Comparison of ENCODE assay signal across 1 cellular context in genomic region chr17:57459286-57459915, GRCh38.
A peak's percentile ranks its signal among the peaks of the same experiment; 100 is the strongest.
TF ChIP-seq lines count a peak whose summit lies in the region.

No MANE protein-coding gene starts in this region.

TF ChIP-seq in K562, 482 proteins besides CTCF, POLR2A, EP300 and RAD21 (continued from another document and continues in another):
- TF ChIP-seq ZNF280B (CRISPR knock-in tag; IDR thresholded peaks at IDR 0.05) (no peak), U2AF1 (optimal IDR thresholded peaks at IDR 0.05; ENCODE audit: low read depth, low read length) (no peak), PHF8 (IDR thresholded peaks at IDR 0.05; ENCODE audit: borderline replicate concordance, low read length) (no peak), FOXP4 (CRISPR knock-in tag; IDR thresholded peaks at IDR 0.05; ENCODE audit: borderline replicate concordance) (no peak), ATF7 (IDR thresholded peaks at IDR 0.05) (peak; percentile 88), ZNF431 (CRISPR knock-in tag; IDR thresholded peaks at IDR 0.05) (peak; percentile 47; the same call in 1 of the 2 replicates), BCLAF1 (IDR thresholded peaks at IDR 0.05; ENCODE audit: borderline replicate concordance in 1 of 2, control insufficient read depth in 1 of 2, low read depth in 2 of 2, low read length in 1 of 2) (no peak), RFX1 (IDR thresholded peaks at IDR 0.05) (no peak), HOMEZ (CRISPR knock-in tag; IDR thresholded peaks at IDR 0.05) (no peak), ZNF695 (CRISPR knock-in tag; IDR thresholded peaks at IDR 0.05) (no peak), MTA3 (IDR thresholded peaks at IDR 0.05; ENCODE audit: borderline replicate concordance) (0 out of 2 replicates have a peak, but pooled peaks have one; percentile 58), BHLHE40 (IDR thresholded peaks at IDR 0.05; ENCODE audit: low read length) (peak; percentile 62), CGGBP1 (CRISPR knock-in tag; IDR thresholded peaks at IDR 0.05) (no peak), EZH2 (IDR thresholded peaks at IDR 0.05; ENCODE audit: borderline replicate concordance, low read depth, low read length) (no peak), ZNF133 (CRISPR knock-in tag; IDR thresholded peaks at IDR 0.05) (no peak), MED1 (CRISPR knock-in tag; IDR thresholded peaks at IDR 0.05; ENCODE audit: borderline replicate concordance) (no peak), SAFB (IDR thresholded peaks at IDR 0.05; ENCODE audit: borderline replicate concordance, low read depth, low read length) (no peak), GATAD2A (IDR thresholded peaks at IDR 0.05) (no peak), SMAD1 (IDR thresholded peaks at IDR 0.05; ENCODE audit: low read depth, low read length, partially characterized antibody) (no peak), HES1 (IDR thresholded peaks at IDR 0.05; ENCODE audit: low read depth) (no peak), NR2C1 (IDR thresholded peaks at IDR 0.05) (peak; percentile 75), NR2C1 (tag; IDR thresholded peaks at IDR 0.05) (peak; percentile 90), ZNF398 (CRISPR knock-in tag; IDR thresholded peaks at IDR 0.05) (no peak), NRF1 (conservative IDR thresholded peaks at IDR 0.05 in 1 of 2, IDR thresholded peaks at IDR 0.05 in 1 of 2) (peak in 1 of 2 experiments; percentile 11; a peak in 1 of 4 replicates), ZBTB33 (CRISPR knock-in tag; IDR thresholded peaks at IDR 0.05) (no peak), GTF2B (IDR thresholded peaks at IDR 0.05; ENCODE audit: extremely low read depth, insufficient read length) (no peak), CLOCK (CRISPR knock-in tag; IDR thresholded peaks at IDR 0.05; ENCODE audit: borderline replicate concordance) (no peak), RBM22 (IDR thresholded peaks at IDR 0.05; ENCODE audit: low read depth, low read length, poor library complexity, severe bottlenecking) (no peak), CBFA2T2 (conservative IDR thresholded peaks at IDR 0.05) (no peak), SETDB1 (IDR thresholded peaks at IDR 0.05; ENCODE audit: low read length) (no peak), ZNF609 (CRISPR knock-in tag; IDR thresholded peaks at IDR 0.05; ENCODE audit: borderline replicate concordance) (no peak), ZBTB8A (IDR thresholded peaks at IDR 0.05; ENCODE audit: partially characterized antibody) (no peak)
